8 cellular contexts compared by ENCODE assay signal in the genomic region with DNA sequence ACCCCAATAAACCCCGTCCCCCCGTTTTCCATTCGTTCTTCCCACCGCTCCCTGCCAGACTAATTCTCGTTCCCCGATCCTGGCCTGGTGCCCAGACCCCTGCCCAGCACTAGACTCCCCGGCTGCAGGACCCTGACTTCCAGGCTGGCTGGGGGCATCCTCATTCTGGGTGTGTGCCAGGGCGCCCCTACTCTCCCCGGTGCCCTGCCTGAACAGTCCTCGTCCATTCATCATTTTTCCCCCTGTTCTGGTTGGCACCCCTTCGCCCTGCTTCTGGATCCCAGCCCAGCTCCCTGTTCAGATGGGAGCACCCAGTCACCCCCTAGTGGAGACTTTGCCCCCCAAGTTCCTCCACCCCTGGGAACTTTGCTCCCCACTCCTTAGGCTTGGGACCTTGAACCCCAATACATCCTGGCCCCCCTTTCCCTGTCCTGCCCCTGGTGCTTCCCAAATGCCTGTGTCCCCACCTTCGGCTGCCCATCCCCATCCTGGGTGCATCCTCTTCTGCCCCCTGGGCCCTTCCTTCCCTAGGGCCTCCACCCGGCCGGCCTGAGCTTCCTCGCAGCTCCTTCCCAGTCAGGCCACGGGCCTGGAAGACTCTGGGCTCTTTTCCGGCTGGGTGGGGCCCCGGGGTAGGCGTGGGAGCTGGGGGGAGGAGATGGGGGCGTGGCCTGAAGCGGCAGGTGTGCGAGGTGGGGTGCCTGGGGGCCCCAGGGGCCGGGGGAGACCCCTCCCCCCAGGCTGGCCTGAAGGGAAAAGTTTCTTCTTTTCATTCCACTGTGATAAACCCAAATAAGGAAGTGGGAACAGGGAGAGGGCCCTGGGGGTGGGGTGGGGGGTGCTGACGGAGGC. TPM values are rescaled to one million over a fixed set of nuclear protein-coding genes. Genes with fewer than 3 reads are reported as not detected.
DNase-seq lines count a peak whose midpoint lies in the region; ATAC-seq and TF ChIP-seq lines count a peak whose summit lies in the region.

No MANE protein-coding gene starts in this region.

- no peak for TF ChIP-seq POLR2A in GM18505 (IDR thresholded peaks at IDR 0.05; ENCODE audit: borderline replicate concordance, extremely low read depth, insufficient read depth, insufficient read length)

- no peak for ATAC-seq in activated T-cell treated with anti-CD3 and anti-CD28 coated beads, Interleukin-2, amount 50 U/mL, for 72 hours (replicated peaks in 1 of 2)
- no peak for ATAC-seq in GM18505 (IDR thresholded peaks at IDR 0.05; ENCODE audit: unreplicated experiment)

- H3K36me3 ChIP-seq in cardiac muscle cell (no peaks in the 10 kb centered on the region), rectal smooth muscle tissue (ENCODE audit: control insufficient read depth, insufficient read depth, low read length) (peaks cover 8% of the 10 kb centered on the region)

- H3K27ac ChIP-seq in cardiac muscle cell (no peak overlapping the region), rectal smooth muscle tissue (ENCODE audit: low read depth, low read length) (no peak overlapping the region)

- H3K9me3 Mint-ChIP-seq in activated T-cell treated with anti-CD3 and anti-CD28 coated beads, Interleukin-2, amount 50 U/mL, for 72 hours: no peaks in the 10 kb centered on the region

- H3K36me3 Mint-ChIP-seq in activated T-cell treated with anti-CD3 and anti-CD28 coated beads, Interleukin-2, amount 50 U/mL, for 72 hours (ENCODE audit: insufficient read depth in 2 of 2): no peaks in the 10 kb centered on the region

- no peaks in the 10 kb centered on the region for H3K27me3 Mint-ChIP-seq in activated T-cell treated with anti-CD3 and anti-CD28 coated beads, Interleukin-2, amount 50 U/mL, for 72 hours (ENCODE audit: low read depth)

- H3K9ac ChIP-seq in rectal smooth muscle tissue (ENCODE audit: low read length): peak overlapping the region; percentile 64

- TF ChIP-seq CTCF in cardiac muscle cell (IDR thresholded peaks at IDR 0.05; ENCODE audit: low read depth, low read length): peak; percentile 48

- peak overlapping the region; percentile 82 for H3K4me3 ChIP-seq in cardiac muscle cell
- peak overlapping the region; percentile 80 for H3K4me3 ChIP-seq in rectal smooth muscle tissue (ENCODE audit: low read length)

- H3K27ac Mint-ChIP-seq in activated T-cell treated with anti-CD3 and anti-CD28 coated beads, Interleukin-2, amount 50 U/mL, for 72 hours: peak overlapping the region; percentile 80

- peak overlapping the region; percentile 95 for H3K4me3 Mint-ChIP-seq in activated T-cell treated with anti-CD3 and anti-CD28 coated beads, Interleukin-2, amount 50 U/mL, for 72 hours

- peaks cover 32% of the 10 kb centered on the region for H3K4me1 Mint-ChIP-seq in activated T-cell treated with anti-CD3 and anti-CD28 coated beads, Interleukin-2, amount 50 U/mL, for 72 hours (ENCODE audit: low read depth)

- DNase-seq in COLO668 (lab: John Stamatoyannopoulos, UW; ENCODE audit: unreplicated experiment) (peak; percentile 43), HT1080 (ENCODE audit: low read depth) (peak; percentile 22), cardiac muscle cell (ENCODE audit: low read depth in 1 of 2, low spot score in 1 of 2) (peak in 1 of 2 donors; percentile 43), DMS 273 (lab: John Stamatoyannopoulos, UW; ENCODE audit: unreplicated experiment) (no peak), NCI-H2171 (lab: John Stamatoyannopoulos, UW) (no peak)
- peak in 1 of 2 donors; percentile 22 for DNase-seq in activated T-cell treated with anti-CD3 and anti-CD28 coated beads, Interleukin-2, amount 50 U/mL, for 72 hours

- peaks cover 5% of the 10 kb centered on the region for H3K4me1 ChIP-seq in cardiac muscle cell (ENCODE audit: low read depth)
- H3K4me1 ChIP-seq in rectal smooth muscle tissue (ENCODE audit: control insufficient read depth, insufficient read depth, low read length): peaks cover 7% of the 10 kb centered on the region

- H3K9me3 ChIP-seq in cardiac muscle cell (ENCODE audit: low read depth): no peaks in the 10 kb centered on the region

- H3K27me3 ChIP-seq in cardiac muscle cell (no peaks in the 10 kb centered on the region), rectal smooth muscle tissue (ENCODE audit: control insufficient read depth, insufficient read depth, low read length) (no peaks in the 10 kb centered on the region)

RNA-seq across cellular contexts. Expression of a gene that starts 0.9 kb away (rescaled TPM):
- 50.6 and 57.4 TPM in 2 replicates for total RNA-seq in HT1080 (2014; rRNA removed; shearing (Covaris generic))
- polyA plus RNA-seq in HT1080 (2015; cell fraction: cytosol; rRNA removed): 29.5 and 30.3 TPM in 2 replicates
- 52.7 and 59.9 TPM in 2 replicates for polyA plus RNA-seq in HT1080 (2015; cell fraction: nucleus; rRNA removed)
- 10 to 100 TPM in 1 of 2 donors, 1 to 10 TPM in 1; 9.1 to 10.5 TPM for total RNA-seq in activated T-cell treated with anti-CD3 and anti-CD28 coated beads, Interleukin-2, amount 50 U/mL, for 72 hours
- 20.3 and 24.7 TPM in 2 replicates for total RNA-seq in cardiac muscle cell
- 10.6 and 11.0 TPM in 2 replicates for polyA plus RNA-seq in cardiac muscle cell

RNA-seq across cellular contexts. Expression of a gene that starts 5.5 kb away (rescaled TPM):
- total RNA-seq in HT1080 (2014; rRNA removed; shearing (Covaris generic)): 614 and 695 TPM in 2 replicates
- polyA plus RNA-seq in HT1080 (2015; cell fraction: cytosol; rRNA removed): 327 and 467 TPM in 2 replicates
- polyA plus RNA-seq in HT1080 (2015; cell fraction: nucleus; rRNA removed): 144 and 150 TPM in 2 replicates
- 100 to 1,000 TPM; 121 to 149 TPM for total RNA-seq in activated T-cell treated with anti-CD3 and anti-CD28 coated beads, Interleukin-2, amount 50 U/mL, for 72 hours
- total RNA-seq in cardiac muscle cell: 220 and 240 TPM in 2 replicates
- polyA plus RNA-seq in cardiac muscle cell: 238 and 288 TPM in 2 replicates

RNA-seq across cellular contexts. Expression of a gene that starts 11.3 kb away (rescaled TPM):
- 103 and 111 TPM in 2 replicates for total RNA-seq in HT1080 (2014; rRNA removed; shearing (Covaris generic))
- 57.9 and 76.7 TPM in 2 replicates for polyA plus RNA-seq in HT1080 (2015; cell fraction: cytosol; rRNA removed)
- 41.1 and 57.5 TPM in 2 replicates for polyA plus RNA-seq in HT1080 (2015; cell fraction: nucleus; rRNA removed)
- 10 to 100 TPM; 34.2 to 41.5 TPM for total RNA-seq in activated T-cell treated with anti-CD3 and anti-CD28 coated beads, Interleukin-2, amount 50 U/mL, for 72 hours
- 102 and 177 TPM in 2 replicates for total RNA-seq in cardiac muscle cell
- polyA plus RNA-seq in cardiac muscle cell: 191 and 321 TPM in 2 replicates

RNA-seq across cellular contexts. Expression of a gene that starts 17.8 kb away (rescaled TPM):
- 26.7 and 71.0 TPM in 2 replicates for total RNA-seq in HT1080 (2014; rRNA removed; shearing (Covaris generic))
- 45.5 and 54.4 TPM in 2 replicates for polyA plus RNA-seq in HT1080 (2015; cell fraction: cytosol; rRNA removed)
- 19.3 and 20.1 TPM in 2 replicates for polyA plus RNA-seq in HT1080 (2015; cell fraction: nucleus; rRNA removed)
- total RNA-seq in activated T-cell treated with anti-CD3 and anti-CD28 coated beads, Interleukin-2, amount 50 U/mL, for 72 hours: 10 to 100 TPM; 65.4 to 67.3 TPM
- total RNA-seq in cardiac muscle cell: 162 and 206 TPM in 2 replicates
- 178 and 199 TPM in 2 replicates for polyA plus RNA-seq in cardiac muscle cell

RNA-seq across cellular contexts. Expression of a gene that starts 21.9 kb away (rescaled TPM):
- 2.9 and 11.1 TPM in 2 replicates for total RNA-seq in HT1080 (2014; rRNA removed; shearing (Covaris generic))
- polyA plus RNA-seq in HT1080 (2015; cell fraction: cytosol; rRNA removed): 25.7 and 29.8 TPM in 2 replicates
- 25.5 and 30.7 TPM in 2 replicates for polyA plus RNA-seq in HT1080 (2015; cell fraction: nucleus; rRNA removed)
- total RNA-seq in activated T-cell treated with anti-CD3 and anti-CD28 coated beads, Interleukin-2, amount 50 U/mL, for 72 hours: 10 to 100 TPM; 42.2 to 54.1 TPM
- 75.5 and 79.9 TPM in 2 replicates for total RNA-seq in cardiac muscle cell
- 126 and 132 TPM in 2 replicates for polyA plus RNA-seq in cardiac muscle cell

Comparison
In these comparisons a context has a peak if more than half of its experiments do, and no peak if none do; other contexts are left out.
1. DNase-seq: peak in COLO668 (single experiment) and HT1080 (single experiment); none in DMS 273 (single experiment) and NCI-H2171 (single experiment).